ENCODE assay signal across 8 cellular contexts in genomic region chr14:94129758-94130414, GRCh38. TPM values are rescaled to one million over a fixed set of nuclear protein-coding genes. Genes with fewer than 3 reads are reported as not detected.
DNase-seq lines count a peak whose midpoint lies in the region; ATAC-seq and TF ChIP-seq lines count a peak whose summit lies in the region.

No MANE protein-coding gene starts in this region.

- peak overlapping the region; percentile 50 to 82 for H3K4me3 ChIP-seq in CD4-positive, alpha-beta memory T cell (ENCODE audit: low read length in 2 of 2)
- peak overlapping the region; percentile 58 for H3K4me3 ChIP-seq in HL-60 (replicated peaks; ENCODE audit: insufficient read depth, low read length)
- peak overlapping the region; percentile 36 for H3K4me3 ChIP-seq in RWPE2 (ENCODE audit: severe bottlenecking)
- peak overlapping the region; percentile 60 to 63 for H3K4me3 ChIP-seq in cardiac fibroblast (replicated peaks in 1 of 2; ENCODE audit: low read depth in 2 of 2, low read length in 2 of 2)
- H3K4me3 ChIP-seq in iPS-18c (ENCODE audit: insufficient read depth, low read depth, low read length): peak overlapping the region; percentile 55; the same call in 1 of the 2 replicates
- peak overlapping the region; percentile 50 to 60 (median 54) for H3K4me3 ChIP-seq in gastrocnemius medialis

- H3K4me3 Mint-ChIP-seq in CD4-positive, alpha-beta memory T cell: peak overlapping the region; percentile 86 to 93 (median 90)

- peaks cover 12 to 25% (median 20%) of the 10 kb centered on the region in 4 donors for H3K4me1 Mint-ChIP-seq in CD4-positive, alpha-beta memory T cell

- DNase-seq in CD4-positive, alpha-beta memory T cell: peak in 3 of 5 donors; percentile 23 to 28 (median 27)
- no peak for DNase-seq in HL-60 (ENCODE audit: low read depth in 1 of 2, low spot score in 1 of 2)
- no peak for DNase-seq in RWPE2 (ENCODE audit: low spot score)
- DNase-seq in cardiac fibroblast (ENCODE audit: low read depth in 2 of 2): peak; percentile 64 to 70
- no peak for DNase-seq in gastrocnemius medialis
- no peak for DNase-seq in GM19238 (ENCODE audit: insufficient read length, low spot score)

- CTCF ChIA-PET in CD4-positive, alpha-beta memory T cell (lab: Charles Lee; ENCODE audit: partially characterized antibody): interaction anchor here (1.2 to 7.5 kb wide), 11 partner anchors 12 to 356 kb away, joined by 3 to 126 read pairs (median 10); partner anchors contain the start of genes DDX24 and IFI27L1

- peak overlapping the region; percentile 46 for H3K27ac ChIP-seq in CD4-positive, alpha-beta memory T cell (ENCODE audit: low read depth, low read length)
- H3K27ac ChIP-seq in HL-60 (replicated peaks) (no peak overlapping the region), RWPE2 (ENCODE audit: poor library complexity, severe bottlenecking) (peak overlapping the region; percentile 22), gastrocnemius medialis (peak overlapping the region; percentile 53 to 76 (median 68))

- no peaks in the 10 kb centered on the region for H3K36me3 ChIP-seq in CD4-positive, alpha-beta memory T cell (ENCODE audit: insufficient read depth, low read length)
- H3K36me3 ChIP-seq in RWPE2 (ENCODE audit: low read depth): no peaks in the 10 kb centered on the region
- H3K36me3 ChIP-seq in gastrocnemius medialis: no peaks in the 10 kb centered on the region

- peaks cover 18% of the 10 kb centered on the region for H3K4me1 ChIP-seq in CD4-positive, alpha-beta memory T cell (ENCODE audit: insufficient read depth, low read length)
- H3K4me1 ChIP-seq in RWPE2 (ENCODE audit: insufficient read depth, poor library complexity, severe bottlenecking): no peaks in the 10 kb centered on the region
- H3K4me1 ChIP-seq in gastrocnemius medialis: peaks cover 8 to 11% of the 10 kb centered on the region in 2 donors

- H3K27me3 ChIP-seq in CD4-positive, alpha-beta memory T cell (ENCODE audit: insufficient read depth, low read length): no peaks in the 10 kb centered on the region
- H3K27me3 ChIP-seq in HL-60 (ENCODE audit: insufficient read depth, poor library complexity, severe bottlenecking) (peaks cover 8% of the 10 kb centered on the region), RWPE2 (ENCODE audit: insufficient read depth, poor library complexity, severe bottlenecking) (no peaks in the 10 kb centered on the region), gastrocnemius medialis (no peaks in the 10 kb centered on the region)

- ATAC-seq in RWPE2 (ENCODE audit: low read depth) (peak; percentile 49; the same call in 2 of the 3 replicates), gastrocnemius medialis (peak; percentile 24 to 40), GM21367 (IDR thresholded peaks at IDR 0.05; ENCODE audit: unreplicated experiment) (no peak)

- POLR2A ChIA-PET in CD4-positive, alpha-beta memory T cell (lab: Charles Lee; ENCODE audit: partially characterized antibody): interaction anchor here (2.7 to 3.2 kb wide), 2 partner anchors 45 to 49 kb away, joined by 12 to 17 read pairs; partner anchors contain the start of genes DDX24, IFI27L1 and PPP4R4

- peak in 1 of 2 donors; percentile 7 for TF ChIP-seq POLR2A in gastrocnemius medialis (IDR thresholded peaks at IDR 0.05)

- H3K9me3 Mint-ChIP-seq in CD4-positive, alpha-beta memory T cell: peaks cover 0 to under 1% (median 0%) of the 10 kb centered on the region in 8 donors

- H3K27me3 Mint-ChIP-seq in CD4-positive, alpha-beta memory T cell: no peaks in the 10 kb centered on the region

- H3K36me3 Mint-ChIP-seq in CD4-positive, alpha-beta memory T cell: peaks cover under 1 to 9% of the 10 kb centered on the region in 2 donors

- peak overlapping the region; percentile 72 to 85 (median 81) for H3K27ac Mint-ChIP-seq in CD4-positive, alpha-beta memory T cell

- in situ Hi-C loops in gastrocnemius medialis (cut with MboI; ENCODE audit: low sequenced_read_pairs in 4 of 4): no loop called here

- intact Hi-C loops in CD4-positive, alpha-beta memory T cell (cut with micrococcal nuclease): loop anchor here (1.0 kb wide), 1 partner anchor 49 kb away; the partner anchor contains the start of genes DDX24 and IFI27L1
- intact Hi-C loops in gastrocnemius medialis (cut with DNase I; ENCODE audit: low total_unique reads): loop anchor here (5.0 to 10.0 kb wide), 2 partner anchors 48 to 355 kb away; partner anchors contain the start of genes DDX24 and IFI27L1

- no peak for TF ChIP-seq CTCF in HL-60 (IDR thresholded peaks at IDR 0.05; ENCODE audit: insufficient read depth, low read length)
- no peak for TF ChIP-seq CTCF in RWPE2 (IDR thresholded peaks at IDR 0.05; ENCODE audit: poor library complexity, severe bottlenecking)
- TF ChIP-seq CTCF in cardiac fibroblast (IDR thresholded peaks at IDR 0.05; ENCODE audit: low read depth, low read length): no peak
- TF ChIP-seq CTCF in gastrocnemius medialis (IDR thresholded peaks at IDR 0.05 in 4 of 5, conservative IDR thresholded peaks at IDR 0.05 in 1 of 5): no peak

- H3K9me3 ChIP-seq in CD4-positive, alpha-beta memory T cell (ENCODE audit: control insufficient read depth in 1 of 2, low read length in 2 of 2): no peaks in the 10 kb centered on the region
- H3K9me3 ChIP-seq in RWPE2 (ENCODE audit: severe bottlenecking) (no peaks in the 10 kb centered on the region), iPS-18c (ENCODE audit: control insufficient read depth, insufficient read depth, low read length) (no peaks in the 10 kb centered on the region), gastrocnemius medialis (no peaks in the 10 kb centered on the region)

RNA-seq across cellular contexts. Expression of gene IFI27L2, which starts 0.5 kb away (rescaled TPM):
- total RNA-seq in CD4-positive, alpha-beta memory T cell: 10 to 100 TPM; 34.0 to 38.2 TPM
- polyA plus RNA-seq in CD4-positive, alpha-beta memory T cell: 10 to 100 TPM; 61.4 to 87.9 TPM
- total RNA-seq in gastrocnemius medialis: 1 to 10 TPM; 1.1 to 9.1 (median 3.3) TPM

RNA-seq across cellular contexts. Expression of gene IFI27, which starts 19.4 kb away (rescaled TPM):
- total RNA-seq in CD4-positive, alpha-beta memory T cell: 1 to 10 TPM in 1 of 2 experiments, under 1 TPM in 1; 0.87 to 1.5 TPM
- 10 to 100 TPM; 15.9 to 24.0 TPM for polyA plus RNA-seq in CD4-positive, alpha-beta memory T cell
- 100 to 1,000 TPM in 3 of 4 donors, 10 to 100 TPM in 1; 65.6 to 179 (median 123) TPM for total RNA-seq in gastrocnemius medialis

RNA-seq across cellular contexts. Expression of gene PPP4R4, which starts 44.2 kb away (rescaled TPM):
- 1 to 10 TPM; 6.3 to 7.3 TPM for total RNA-seq in CD4-positive, alpha-beta memory T cell
- polyA plus RNA-seq in CD4-positive, alpha-beta memory T cell: 1 to 10 TPM in 1 of 2 donors, under 1 TPM in 1; 0.38 to 1.2 TPM
- total RNA-seq in gastrocnemius medialis: under 1 TPM in 1 of 4 donors, not detected in 3; 0.13 TPM

RNA-seq across cellular contexts. Expression of gene IFI27L1, which starts 48.8 kb away (rescaled TPM):
- total RNA-seq in CD4-positive, alpha-beta memory T cell: 1 to 10 TPM; 7.4 to 7.9 TPM
- polyA plus RNA-seq in CD4-positive, alpha-beta memory T cell: 1 to 10 TPM; 6.3 to 8.5 TPM
- 10 to 100 TPM in 1 of 4 donors, 1 to 10 TPM in 3; 7.1 to 10.3 (median 8.3) TPM for total RNA-seq in gastrocnemius medialis

RNA-seq across cellular contexts. Expression of gene DDX24, which starts 48.9 kb away (rescaled TPM):
- 100 to 1,000 TPM; 313 to 322 TPM for total RNA-seq in CD4-positive, alpha-beta memory T cell
- polyA plus RNA-seq in CD4-positive, alpha-beta memory T cell: 100 to 1,000 TPM; 135 to 307 TPM
- total RNA-seq in gastrocnemius medialis: 100 to 1,000 TPM; 106 to 200 (median 128) TPM

Comparison
In these comparisons a context has a peak if more than half of its experiments do, and no peak if none do; other contexts are left out.
1. DNase-seq: peak in CD4-positive, alpha-beta memory T cell (3 of 5) and cardiac fibroblast (2 of 2); none in HL-60 (0 of 2), RWPE2 (single experiment), gastrocnemius medialis (0 of 2) and GM19238 (single experiment).
2. RNA of gene IFI27, which starts 19.4 kb away (total RNA-seq): 65.6 to 179 TPM in gastrocnemius medialis; 0.87 to 1.5 TPM in CD4-positive, alpha-beta memory T cell; every median in the first group is over 10 times any median in the second.
3. RNA of gene PPP4R4, which starts 44.2 kb away (total RNA-seq): 6.3 to 7.3 TPM in CD4-positive, alpha-beta memory T cell; 0.13 TPM in gastrocnemius medialis; every median in the first group is over 4 times any median in the second.
4. Peak in every context shown above with its lines, with median percentiles within 50 percentile points of each other: H3K4me3 ChIP-seq.